Comparison of ENCODE assay signal across 8 cellular contexts in genomic region chr12:57006809-57007475, GRCh38. TPM values are rescaled to one million over a fixed set of nuclear protein-coding genes. Genes with fewer than 3 reads are reported as not detected.
DNase-seq lines count a peak whose midpoint lies in the region; ATAC-seq and TF ChIP-seq lines count a peak whose summit lies in the region.

No MANE protein-coding gene starts in this region.

- no TSS peak for BruUV-seq in PC-3 (replicated peaks; lab: Mats Ljungman, UMichigan)

- no peak overlapping the region for H3K18ac ChIP-seq in trophoblast cell (ENCODE audit: low read length)

- no peak overlapping the region for H3K23ac ChIP-seq in trophoblast cell (ENCODE audit: low read length)

- ATAC-seq in PC-3 = no peak
- no peak for ATAC-seq in GM21390 (IDR thresholded peaks at IDR 0.05; ENCODE audit: unreplicated experiment)

- no peak overlapping the region for H2BK12ac ChIP-seq in trophoblast cell (ENCODE audit: low read length)

- H3K9me2 ChIP-seq in PC-3 (replicated peaks; ENCODE audit: low read length) = no peaks in the 10 kb centered on the region

- H3K36me3 Mint-ChIP-seq in CD8-positive, alpha-beta memory T cell = peaks cover 4 to 35% (median 7%) of the 10 kb centered on the region in 3 donors

- H3F3A ChIP-seq in PC-3 (ENCODE audit: low read length, unreplicated experiment) = peaks cover 3% of the 10 kb centered on the region

- H3K27me3 Mint-ChIP-seq in CD8-positive, alpha-beta memory T cell = no peaks in the 10 kb centered on the region

- CTCF ChIA-PET in CD8-positive, alpha-beta memory T cell (lab: Charles Lee) = interaction anchor here (1.2 to 1.9 kb wide), 3 partner anchors 10 to 105 kb away, joined by 5 to 10 read pairs (median 7); partner anchors contain the start of gene STAT6
- CTCF ChIA-PET in PC-3 (lab: Charles Lee) = interaction anchor here (0.5 kb wide), 1 partner anchor 1011 kb away, joined by 6 read pairs; no protein-coding TSS in a partner anchor

- no peak overlapping the region for H3K27ac ChIP-seq in CD8-positive, alpha-beta memory T cell (ENCODE audit: low read depth, low read length)
- H3K27ac ChIP-seq in PC-3 (ENCODE audit: low read length) (no peak overlapping the region), colonic mucosa (no peak overlapping the region), trophoblast cell (ENCODE audit: low read depth, low read length) (no peak overlapping the region)

- peak overlapping the region; percentile 69 to 94 (median 84) for H3K27ac Mint-ChIP-seq in CD8-positive, alpha-beta memory T cell

- H3K27me3 ChIP-seq in CD8-positive, alpha-beta memory T cell (ENCODE audit: insufficient read depth, low read length, poor library complexity, severe bottlenecking) = no peaks in the 10 kb centered on the region
- H3K27me3 ChIP-seq in PC-3 (ENCODE audit: low read length) = no peaks in the 10 kb centered on the region
- H3K27me3 ChIP-seq in colonic mucosa = no peaks in the 10 kb centered on the region
- no peaks in the 10 kb centered on the region for H3K27me3 ChIP-seq in trophoblast cell (ENCODE audit: insufficient read depth, low read length)

- POLR2A ChIA-PET in CD8-positive, alpha-beta memory T cell (lab: Charles Lee) = interaction anchor here (1.0 to 1.2 kb wide), 2 partner anchors 105 to 282 kb away, joined by 7 to 10 read pairs; partner anchors contain the start of gene NACA
- POLR2A ChIA-PET in PC-3 (lab: Charles Lee; ENCODE audit: unreplicated experiment) = no interaction called here

- no peak overlapping the region for H3K14ac ChIP-seq in trophoblast cell (ENCODE audit: low read length)

- H3K4me1 ChIP-seq in CD8-positive, alpha-beta memory T cell (ENCODE audit: insufficient read depth, low read length) = peaks cover 56% of the 10 kb centered on the region
- peaks cover 23% of the 10 kb centered on the region for H3K4me1 ChIP-seq in PC-3 (ENCODE audit: insufficient read depth, low read length)
- peaks cover 7% of the 10 kb centered on the region for H3K4me1 ChIP-seq in colonic mucosa
- H3K4me1 ChIP-seq in trophoblast cell (ENCODE audit: control insufficient read depth in 1 of 2, insufficient read depth in 2 of 2, low read length in 2 of 2) = peaks cover 7 to 10% of the 10 kb centered on the region in 2 experiments

- H3K4me1 Mint-ChIP-seq in CD8-positive, alpha-beta memory T cell = peaks cover 47 to 68% (median 63%) of the 10 kb centered on the region in 3 donors

- H4K8ac ChIP-seq in trophoblast cell (ENCODE audit: low read depth, low read length) = peak overlapping the region; percentile 6

- TF ChIP-seq CTCF in PC-3 (conservative IDR thresholded peaks at IDR 0.05; ENCODE audit: low read depth, low read length) (no peak), colonic mucosa (IDR thresholded peaks at IDR 0.05) (no peak)

- no peak overlapping the region for H4K91ac ChIP-seq in trophoblast cell (ENCODE audit: low read depth, low read length)

- peaks cover 5% of the 10 kb centered on the region for H3K79me1 ChIP-seq in trophoblast cell (ENCODE audit: low read length)

- no peaks in the 10 kb centered on the region for H3K9me3 Mint-ChIP-seq in CD8-positive, alpha-beta memory T cell

- H3K79me2 ChIP-seq in PC-3 (ENCODE audit: low read length) (peaks cover 36% of the 10 kb centered on the region), trophoblast cell (ENCODE audit: control insufficient read depth, insufficient read depth, low read length, poor library complexity) (peaks cover 6% of the 10 kb centered on the region)

- H3K9me3 ChIP-seq in CD8-positive, alpha-beta memory T cell (ENCODE audit: low read length) = no peaks in the 10 kb centered on the region
- H3K9me3 ChIP-seq in PC-3 (ENCODE audit: low read length) (no peaks in the 10 kb centered on the region), colonic mucosa (no peaks in the 10 kb centered on the region), trophoblast cell (ENCODE audit: insufficient read depth, low read depth, low read length) (no peaks in the 10 kb centered on the region)

- no peaks in the 10 kb centered on the region for H4K20me1 ChIP-seq in PC-3 (ENCODE audit: low read length)

- peak overlapping the region; percentile 68 for H2AFZ ChIP-seq in PC-3 (ENCODE audit: low read length)
- H2AFZ ChIP-seq in trophoblast cell (ENCODE audit: insufficient read depth, low read length, poor library complexity) = peak overlapping the region; percentile 59

- peaks cover 22% of the 10 kb centered on the region for H3K36me3 ChIP-seq in CD8-positive, alpha-beta memory T cell (ENCODE audit: insufficient read depth, low read length)
- H3K36me3 ChIP-seq in PC-3 (ENCODE audit: low read depth, low read length) (peaks cover 16% of the 10 kb centered on the region; the same call in 1 of the 2 replicates), colonic mucosa (peaks cover 4% of the 10 kb centered on the region), trophoblast cell (ENCODE audit: control insufficient read depth in 1 of 2, insufficient read depth in 2 of 2, low read length in 2 of 2) (peaks cover 23 to 27% of the 10 kb centered on the region in 2 experiments)

- no peak overlapping the region for H3K4ac ChIP-seq in trophoblast cell (ENCODE audit: low read depth, low read length)

- no peak overlapping the region for H2BK120ac ChIP-seq in trophoblast cell (ENCODE audit: insufficient read depth, low read length, poor library complexity)

- intact Hi-C loops in PC-3 (cut with micrococcal nuclease) = loop anchor here (5.0 kb wide), 1 partner anchor 250 kb away; no protein-coding TSS in a partner anchor
- intact Hi-C loops in colonic mucosa (cut with DNase I) = no loop called here

- H4K12ac ChIP-seq in trophoblast cell (ENCODE audit: low read depth, low read length) = no peak overlapping the region

- H3K4me3 ChIP-seq in CD8-positive, alpha-beta memory T cell (ENCODE audit: low read length) = peak overlapping the region; percentile 33
- H3K4me3 ChIP-seq in PC-3 (ENCODE audit: low read length) = peak overlapping the region; percentile 54
- no peak overlapping the region for H3K4me3 ChIP-seq in colonic mucosa
- H3K4me3 ChIP-seq in trophoblast cell (ENCODE audit: low read depth, low read length) = no peak overlapping the region

- 100% methylated on average over 1 of the region's 10 CpGs for WGBS in trophoblast cell (ENCODE audit: extremely low coverage, insufficient coverage, insufficient read length)

- H3K4me2 ChIP-seq in PC-3 (ENCODE audit: low read length) (peak overlapping the region; percentile 72), trophoblast cell (ENCODE audit: low read length) (peak overlapping the region; percentile 47)

- H3K4me3 Mint-ChIP-seq in CD8-positive, alpha-beta memory T cell = peak overlapping the region; percentile 81 to 92 (median 86)

- H2AK5ac ChIP-seq in trophoblast cell (ENCODE audit: low read length) = no peak overlapping the region

- DNase-seq in CD8-positive, alpha-beta memory T cell = peak in 1 of 5 donors; percentile 33
- DNase-seq in PC-3 (no peak), colonic mucosa (no peak), trophoblast cell (no peak), COLO829 (ENCODE audit: low spot score) (no peak), NCI-H2196 (lab: John Stamatoyannopoulos, UW; ENCODE audit: unreplicated experiment) (no peak), DMS 273 (lab: John Stamatoyannopoulos, UW; ENCODE audit: unreplicated experiment) (no peak)

- no peak overlapping the region for H2BK5ac ChIP-seq in trophoblast cell (ENCODE audit: low read depth, low read length, poor library complexity)

- H3K9ac ChIP-seq in PC-3 (ENCODE audit: low read length) (no peak overlapping the region), colonic mucosa (ENCODE audit: low read depth in 2 of 2, low read length in 2 of 2) (peak overlapping the region; percentile 38 to 81), trophoblast cell (ENCODE audit: low read length) (no peak overlapping the region)

RNA-seq across cellular contexts. Expression of gene ZBTB39, which starts 0.6 kb away (rescaled TPM):
- 1 to 10 TPM; 9.1 to 9.3 TPM for total RNA-seq in CD8-positive, alpha-beta memory T cell
- polyA plus RNA-seq in CD8-positive, alpha-beta memory T cell = 2.0 TPM
- total RNA-seq in PC-3 (2014; rRNA removed) (3.6 and 4.8 TPM in 2 replicates), colonic mucosa (1 to 10 TPM; 3.7 to 5.7 TPM)
- polyA plus RNA-seq in trophoblast cell (2013) = 6.9 and 7.1 TPM in 2 replicates

RNA-seq across cellular contexts. Expression of gene TAC3, which starts 9.4 kb away (rescaled TPM):
- total RNA-seq in CD8-positive, alpha-beta memory T cell = not detected
- polyA plus RNA-seq in CD8-positive, alpha-beta memory T cell = not detected
- total RNA-seq in PC-3 (2014; rRNA removed) (not detected in 2 replicates), colonic mucosa (1 to 10 TPM; 1.9 TPM)
- polyA plus RNA-seq in trophoblast cell (2013) = 34.7 and 36.7 TPM in 2 replicates

RNA-seq across cellular contexts. Expression of gene MYO1A, which starts 43.0 kb away (rescaled TPM):
- total RNA-seq in CD8-positive, alpha-beta memory T cell = under 1 TPM; 0.51 to 0.70 TPM
- polyA plus RNA-seq in CD8-positive, alpha-beta memory T cell = 0.40 TPM
- 0.17 TPM in 1 of 2 replicates, not detected in the other for total RNA-seq in PC-3 (2014; rRNA removed)
- total RNA-seq in colonic mucosa = 100 to 1,000 TPM; 261 to 273 TPM
- 0.04 TPM in 1 of 2 replicates, not detected in the other for polyA plus RNA-seq in trophoblast cell (2013)

RNA-seq across cellular contexts. Expression of gene RDH16, which starts 49.5 kb away (rescaled TPM):
- under 1 TPM; 0.13 to 0.31 TPM for total RNA-seq in CD8-positive, alpha-beta memory T cell
- 0.20 TPM for polyA plus RNA-seq in CD8-positive, alpha-beta memory T cell
- total RNA-seq in PC-3 (2014; rRNA removed) (0.73 and 0.86 TPM in 2 replicates), colonic mucosa (under 1 TPM; 0.16 to 0.44 TPM)
- 0.12 and 0.17 TPM in 2 replicates for polyA plus RNA-seq in trophoblast cell (2013)

Comparison
In these comparisons a context has a peak if more than half of its experiments do, and no peak if none do; other contexts are left out.
1. H3K4me3 ChIP-seq: peak in CD8-positive, alpha-beta memory T cell (single experiment) and PC-3 (single experiment); none in colonic mucosa (single experiment) and trophoblast cell (single experiment).
2. H3K9ac ChIP-seq: peak in colonic mucosa (2 of 2); none in PC-3 (single experiment) and trophoblast cell (single experiment).
3. RNA of gene MYO1A, which starts 43.0 kb away (total RNA-seq): 261 to 273 TPM in colonic mucosa; 0.51 to 0.70 TPM in CD8-positive, alpha-beta memory T cell and 0.17 TPM in PC-3; every median in the first group is over 100 times any median in the second.